1 cellular context compared by ENCODE assay signal in the genomic region with DNA sequence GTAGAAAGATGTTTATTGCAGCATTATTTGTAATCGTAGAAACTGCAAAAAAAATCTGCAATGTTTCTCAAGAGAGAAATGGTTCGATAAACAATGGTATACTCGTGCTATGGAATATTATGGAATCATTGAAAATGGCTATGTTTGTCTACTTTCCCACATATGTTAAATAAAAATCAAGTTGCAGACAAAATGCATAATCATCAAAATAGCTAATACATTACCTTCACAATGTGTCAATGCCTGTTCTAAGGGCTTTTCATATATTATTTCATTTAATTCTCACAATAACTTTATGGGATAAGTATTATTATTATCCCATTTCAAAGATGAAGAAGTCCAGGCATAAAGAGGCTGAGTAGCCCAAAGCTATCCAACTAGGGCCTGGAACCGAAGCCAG.
TF ChIP-seq lines count a peak whose summit lies in the region.

No MANE protein-coding gene starts in this region.

TF ChIP-seq in endothelial cell of umbilical vein, 7 proteins besides CTCF, POLR2A, EP300 and RAD21:
- TF ChIP-seq FOS (IDR thresholded peaks at IDR 0.05; ENCODE audit: borderline replicate concordance, insufficient read depth, low read length) (no peak), GATA2 (IDR thresholded peaks at IDR 0.05; ENCODE audit: insufficient read depth, insufficient read length, low read depth, low read length) (no peak), POLR2AphosphoS5 (IDR thresholded peaks at IDR 0.05; ENCODE audit: insufficient read depth, low read depth, low read length) (no peak), JUN (IDR thresholded peaks at IDR 0.05; ENCODE audit: borderline replicate concordance, insufficient read depth, insufficient read length, low read depth) (no peak), MYC (IDR thresholded peaks at IDR 0.05; ENCODE audit: low read depth, low read length) (no peak), EZH2 (IDR thresholded peaks at IDR 0.05; ENCODE audit: borderline replicate concordance, low read depth, low read length, severe bottlenecking) (no peak)
- TF ChIP-seq, protein P1, sequence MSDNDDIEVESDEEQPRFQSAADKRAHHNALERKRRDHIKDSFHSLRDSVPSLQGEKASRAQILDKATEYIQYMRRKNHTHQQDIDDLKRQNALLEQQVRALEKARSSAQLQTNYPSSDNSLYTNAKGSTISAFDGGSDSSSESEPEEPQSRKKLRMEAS (IDR thresholded peaks at IDR 0.05; ENCODE audit: insufficient read depth, insufficient read length), result no peak
